ENCODE assay signal across 1 cellular context in the genomic region with DNA sequence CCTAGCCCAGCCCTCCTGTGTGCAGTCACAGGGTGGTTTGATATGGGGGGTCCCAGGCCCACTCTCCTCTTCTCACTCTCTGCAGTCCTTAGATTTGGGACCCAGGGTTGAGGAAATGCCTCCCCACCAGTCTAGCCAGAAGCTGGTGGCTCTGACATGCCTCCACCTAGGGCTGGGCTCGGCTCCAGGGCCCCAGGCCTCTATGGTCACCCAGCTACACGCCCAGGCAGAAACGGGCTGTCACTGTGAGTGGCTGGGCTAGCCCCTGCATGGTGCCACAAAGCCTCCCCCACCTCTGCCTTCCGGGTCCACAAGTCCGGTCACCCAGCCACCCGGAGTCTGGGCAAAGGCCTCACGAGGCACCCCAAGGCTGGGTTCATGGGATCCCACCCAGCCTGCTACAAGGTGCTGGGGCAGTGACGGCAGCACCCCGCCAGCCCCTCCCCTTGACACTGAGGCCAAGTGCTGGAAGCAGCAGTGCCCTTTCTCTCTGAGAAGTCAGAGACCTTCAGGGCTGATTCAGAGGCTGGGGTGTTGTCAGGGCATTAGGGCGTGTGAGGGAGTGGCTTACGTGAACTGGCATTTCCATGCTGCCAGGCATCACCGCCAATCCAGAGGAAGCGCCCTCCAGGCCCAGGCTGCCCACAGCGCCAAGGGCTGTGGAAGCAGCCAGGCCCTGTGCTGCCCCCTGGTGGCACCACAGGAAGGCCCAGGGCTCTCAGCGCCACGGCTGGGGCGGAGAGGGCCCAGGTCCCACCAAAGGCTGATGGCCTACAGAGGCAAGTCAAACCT.
TF ChIP-seq lines count a peak whose summit lies in the region.

No MANE protein-coding gene starts in this region.

TF ChIP-seq in K562, 482 proteins besides CTCF, POLR2A, EP300 and RAD21 (continued from another document and continues in another):
- no peak for TF ChIP-seq SFPQ (IDR thresholded peaks at IDR 0.05; ENCODE audit: low read depth, low read length)
- no peak for TF ChIP-seq PHF21A (IDR thresholded peaks at IDR 0.05; ENCODE audit: borderline replicate concordance, low read depth)
- peak; percentile 92 for TF ChIP-seq ZBTB17 (CRISPR knock-in tag; IDR thresholded peaks at IDR 0.05)
- no peak for TF ChIP-seq ZZZ3 (IDR thresholded peaks at IDR 0.05)
- TF ChIP-seq ZC3H4 (CRISPR knock-in tag; IDR thresholded peaks at IDR 0.05; ENCODE audit: borderline replicate concordance) = no peak; the same call in 1 of the 2 replicates
- peak; percentile 63; the same call in 1 of the 2 replicates for TF ChIP-seq SMAD3 (CRISPR knock-in tag; conservative IDR thresholded peaks at IDR 0.05)
- no peak for TF ChIP-seq ZNF699 (CRISPR knock-in tag; IDR thresholded peaks at IDR 0.05; ENCODE audit: insufficient replicate concordance)
- no peak for TF ChIP-seq MEF2D (tag; conservative IDR thresholded peaks at IDR 0.05; ENCODE audit: low read depth)
- no peak for TF ChIP-seq ZNF253 (CRISPR knock-in tag; conservative IDR thresholded peaks at IDR 0.05)
- no peak for TF ChIP-seq ZNF518B (CRISPR knock-in tag; IDR thresholded peaks at IDR 0.05)
- TF ChIP-seq ZNF239 (CRISPR knock-in tag; IDR thresholded peaks at IDR 0.05) = no peak
- TF ChIP-seq NR3C1 (CRISPR knock-in tag; IDR thresholded peaks at IDR 0.05) = no peak
- no peak for TF ChIP-seq ZNF316 (IDR thresholded peaks at IDR 0.05)
- TF ChIP-seq ZNF589 (CRISPR knock-in tag; IDR thresholded peaks at IDR 0.05; ENCODE audit: low read depth) = no peak
- no peak for TF ChIP-seq CREB3 (tag; conservative IDR thresholded peaks at IDR 0.05; ENCODE audit: low read depth)
- TF ChIP-seq HINFP (tag; conservative IDR thresholded peaks at IDR 0.05; ENCODE audit: low read depth) = no peak
- TF ChIP-seq PTRF (tag; IDR thresholded peaks at IDR 0.05) = no peak
- TF ChIP-seq, protein P1, sequence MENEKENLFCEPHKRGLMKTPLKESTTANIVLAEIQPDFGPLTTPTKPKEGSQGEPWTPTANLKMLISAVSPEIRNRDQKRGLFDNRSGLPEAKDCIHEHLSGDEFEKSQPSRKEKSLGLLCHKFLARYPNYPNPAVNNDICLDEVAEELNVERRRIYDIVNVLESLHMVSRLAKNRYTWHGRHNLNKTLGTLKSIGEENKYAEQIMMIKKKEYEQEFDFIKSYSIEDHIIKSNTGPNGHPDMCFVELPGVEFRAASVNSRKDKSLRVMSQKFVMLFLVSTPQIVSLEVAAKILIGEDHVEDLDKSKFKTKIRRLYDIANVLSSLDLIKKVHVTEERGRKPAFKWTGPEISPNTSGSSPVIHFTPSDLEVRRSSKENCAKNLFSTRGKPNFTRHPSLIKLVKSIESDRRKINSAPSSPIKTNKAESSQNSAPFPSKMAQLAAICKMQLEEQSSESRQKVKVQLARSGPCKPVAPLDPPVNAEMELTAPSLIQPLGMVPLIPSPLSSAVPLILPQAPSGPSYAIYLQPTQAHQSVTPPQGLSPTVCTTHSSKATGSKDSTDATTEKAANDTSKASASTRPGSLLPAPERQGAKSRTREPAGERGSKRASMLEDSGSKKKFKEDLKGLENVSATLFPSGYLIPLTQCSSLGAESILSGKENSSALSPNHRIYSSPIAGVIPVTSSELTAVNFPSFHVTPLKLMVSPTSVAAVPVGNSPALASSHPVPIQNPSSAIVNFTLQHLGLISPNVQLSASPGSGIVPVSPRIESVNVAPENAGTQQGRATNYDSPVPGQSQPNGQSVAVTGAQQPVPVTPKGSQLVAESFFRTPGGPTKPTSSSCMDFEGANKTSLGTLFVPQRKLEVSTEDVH (IDR thresholded peaks at IDR 0.05; ENCODE audit: low read depth, partially characterized antibody) = no peak
- no peak for TF ChIP-seq FOXP4 (CRISPR knock-in tag; IDR thresholded peaks at IDR 0.05; ENCODE audit: borderline replicate concordance)
- no peak for TF ChIP-seq TAF9B (IDR thresholded peaks at IDR 0.05; ENCODE audit: partially characterized antibody)
- TF ChIP-seq SRSF1 (IDR thresholded peaks at IDR 0.05; ENCODE audit: low read depth, low read length) = no peak
- no peak for TF ChIP-seq ZNF124 (CRISPR knock-in tag; IDR thresholded peaks at IDR 0.05)
- TF ChIP-seq ZBTB9 (CRISPR knock-in tag; IDR thresholded peaks at IDR 0.05) = peak; percentile 77; the same call in 1 of the 2 replicates
- no peak for TF ChIP-seq TRIM28 (IDR thresholded peaks at IDR 0.05)
- no peak; the same call in 1 of the 2 replicates for TF ChIP-seq SOX6 (IDR thresholded peaks at IDR 0.05)
- TF ChIP-seq, protein P2, sequence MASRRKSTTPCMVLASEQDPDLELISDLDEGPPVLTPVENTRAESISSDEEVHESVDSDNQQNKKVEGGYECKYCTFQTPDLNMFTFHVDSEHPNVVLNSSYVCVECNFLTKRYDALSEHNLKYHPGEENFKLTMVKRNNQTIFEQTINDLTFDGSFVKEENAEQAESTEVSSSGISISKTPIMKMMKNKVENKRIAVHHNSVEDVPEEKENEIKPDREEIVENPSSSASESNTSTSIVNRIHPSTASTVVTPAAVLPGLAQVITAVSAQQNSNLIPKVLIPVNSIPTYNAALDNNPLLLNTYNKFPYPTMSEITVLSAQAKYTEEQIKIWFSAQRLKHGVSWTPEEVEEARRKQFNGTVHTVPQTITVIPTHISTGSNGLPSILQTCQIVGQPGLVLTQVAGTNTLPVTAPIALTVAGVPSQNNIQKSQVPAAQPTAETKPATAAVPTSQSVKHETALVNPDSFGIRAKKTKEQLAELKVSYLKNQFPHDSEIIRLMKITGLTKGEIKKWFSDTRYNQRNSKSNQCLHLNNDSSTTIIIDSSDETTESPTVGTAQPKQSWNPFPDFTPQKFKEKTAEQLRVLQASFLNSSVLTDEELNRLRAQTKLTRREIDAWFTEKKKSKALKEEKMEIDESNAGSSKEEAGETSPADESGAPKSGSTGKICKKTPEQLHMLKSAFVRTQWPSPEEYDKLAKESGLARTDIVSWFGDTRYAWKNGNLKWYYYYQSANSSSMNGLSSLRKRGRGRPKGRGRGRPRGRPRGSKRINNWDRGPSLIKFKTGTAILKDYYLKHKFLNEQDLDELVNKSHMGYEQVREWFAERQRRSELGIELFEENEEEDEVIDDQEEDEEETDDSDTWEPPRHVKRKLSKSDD (conservative IDR thresholded peaks at IDR 0.05; ENCODE audit: low read length) = no peak
- TF ChIP-seq CHD2 (IDR thresholded peaks at IDR 0.05; ENCODE audit: low read depth, low read length) = no peak
- TF ChIP-seq, protein P3, sequence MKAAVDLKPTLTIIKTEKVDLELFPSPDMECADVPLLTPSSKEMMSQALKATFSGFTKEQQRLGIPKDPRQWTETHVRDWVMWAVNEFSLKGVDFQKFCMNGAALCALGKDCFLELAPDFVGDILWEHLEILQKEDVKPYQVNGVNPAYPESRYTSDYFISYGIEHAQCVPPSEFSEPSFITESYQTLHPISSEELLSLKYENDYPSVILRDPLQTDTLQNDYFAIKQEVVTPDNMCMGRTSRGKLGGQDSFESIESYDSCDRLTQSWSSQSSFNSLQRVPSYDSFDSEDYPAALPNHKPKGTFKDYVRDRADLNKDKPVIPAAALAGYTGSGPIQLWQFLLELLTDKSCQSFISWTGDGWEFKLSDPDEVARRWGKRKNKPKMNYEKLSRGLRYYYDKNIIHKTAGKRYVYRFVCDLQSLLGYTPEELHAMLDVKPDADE (conservative IDR thresholded peaks at IDR 0.05; ENCODE audit: control insufficient read depth, low read depth, low read length) = no peak
- TF ChIP-seq ZBTB2 (IDR thresholded peaks at IDR 0.05) = 0 out of 2 replicates have a peak, but pooled peaks have one; percentile 58
- TF ChIP-seq ZNF232 (CRISPR knock-in tag; IDR thresholded peaks at IDR 0.05) = no peak
- TF ChIP-seq, protein P4, sequence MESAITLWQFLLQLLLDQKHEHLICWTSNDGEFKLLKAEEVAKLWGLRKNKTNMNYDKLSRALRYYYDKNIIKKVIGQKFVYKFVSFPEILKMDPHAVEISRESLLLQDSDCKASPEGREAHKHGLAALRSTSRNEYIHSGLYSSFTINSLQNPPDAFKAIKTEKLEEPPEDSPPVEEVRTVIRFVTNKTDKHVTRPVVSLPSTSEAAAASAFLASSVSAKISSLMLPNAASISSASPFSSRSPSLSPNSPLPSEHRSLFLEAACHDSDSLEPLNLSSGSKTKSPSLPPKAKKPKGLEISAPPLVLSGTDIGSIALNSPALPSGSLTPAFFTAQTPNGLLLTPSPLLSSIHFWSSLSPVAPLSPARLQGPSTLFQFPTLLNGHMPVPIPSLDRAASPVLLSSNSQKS (CRISPR knock-in tag; IDR thresholded peaks at IDR 0.05) = no peak
